ENCODE assay signal across 1 cellular context in genomic region chr18:12765127-12765526, GRCh38.
TF ChIP-seq lines count a peak whose summit lies in the region.

No MANE protein-coding gene starts in this region.

TF ChIP-seq in H1, 55 proteins besides CTCF, POLR2A, EP300 and RAD21 (continued from another document):
- TF ChIP-seq ATF3 (IDR thresholded peaks at IDR 0.05; ENCODE audit: insufficient read depth, low read depth, low read length) (no peak), RNF2 (IDR thresholded peaks at IDR 0.05; ENCODE audit: borderline replicate concordance, low read depth, low read length, missing control alignments, poor library complexity, severe bottlenecking) (no peak), YY1 (IDR thresholded peaks at IDR 0.05; ENCODE audit: low read depth, low read length) (no peak), CEBPB (IDR thresholded peaks at IDR 0.05; ENCODE audit: low read depth, low read length) (no peak), SUZ12 (IDR thresholded peaks at IDR 0.05; ENCODE audit: low read length) (no peak)
- TF ChIP-seq, protein P1, sequence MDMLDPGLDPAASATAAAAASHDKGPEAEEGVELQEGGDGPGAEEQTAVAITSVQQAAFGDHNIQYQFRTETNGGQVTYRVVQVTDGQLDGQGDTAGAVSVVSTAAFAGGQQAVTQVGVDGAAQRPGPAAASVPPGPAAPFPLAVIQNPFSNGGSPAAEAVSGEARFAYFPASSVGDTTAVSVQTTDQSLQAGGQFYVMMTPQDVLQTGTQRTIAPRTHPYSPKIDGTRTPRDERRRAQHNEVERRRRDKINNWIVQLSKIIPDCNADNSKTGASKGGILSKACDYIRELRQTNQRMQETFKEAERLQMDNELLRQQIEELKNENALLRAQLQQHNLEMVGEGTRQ (IDR thresholded peaks at IDR 0.05; ENCODE audit: low read length), result no peak
